Comparison of ENCODE assay signal across 13 cellular contexts in genomic region chr2:45843136-45843535, GRCh38.
DNase-seq lines count a peak whose midpoint lies in the region; ATAC-seq and FAIRE-seq lines count a peak whose summit lies in the region.
"Had no signal": no experiment of that assay in that cellular context is flagged by ENCODE, and none has a peak within 500 bp of the region (broad histone marks: within the 10 kb centered on the region; RNA-seq: fewer than 3 reads in every experiment).

No MANE protein-coding gene starts in this region.

- ATAC-seq in GM21526 (IDR thresholded peaks at IDR 0.05; ENCODE audit: low FRiP score, unreplicated experiment): peak; percentile 54
- peak; percentile 68 for ATAC-seq in HG03571 (IDR thresholded peaks at IDR 0.05; ENCODE audit: unreplicated experiment)
- ATAC-seq in HG02970 (IDR thresholded peaks at IDR 0.05; ENCODE audit: low FRiP score, unreplicated experiment): no peak
- ATAC-seq: GM23338, K562, PC-3, psoas muscle had no signal

- FAIRE-seq in GM18507 (lab: Jason Lieb, UNC): peak; percentile 90
- FAIRE-seq: K562 had no signal

- DNase-seq in GM18507 (ENCODE audit: extremely low spot score, insufficient read length, low read depth): no peak
- peak; percentile 71 for DNase-seq in cerebellar cortex (ENCODE audit: low spot score)
- DNase-seq in DMS53 (lab: John Stamatoyannopoulos, UW): no peak
- DNase-seq in COR-L47 (lab: John Stamatoyannopoulos, UW): no peak
- DNase-seq in RKO (ENCODE audit: low spot score): no peak
- DNase-seq: activated CD4-positive, alpha-beta T cell treated with anti-CD3 and anti-CD28 coated beads for 1 hour; PC-3; psoas muscle had no signal
